Comparison of ENCODE assay signal across 10 cellular contexts in the genomic region with DNA sequence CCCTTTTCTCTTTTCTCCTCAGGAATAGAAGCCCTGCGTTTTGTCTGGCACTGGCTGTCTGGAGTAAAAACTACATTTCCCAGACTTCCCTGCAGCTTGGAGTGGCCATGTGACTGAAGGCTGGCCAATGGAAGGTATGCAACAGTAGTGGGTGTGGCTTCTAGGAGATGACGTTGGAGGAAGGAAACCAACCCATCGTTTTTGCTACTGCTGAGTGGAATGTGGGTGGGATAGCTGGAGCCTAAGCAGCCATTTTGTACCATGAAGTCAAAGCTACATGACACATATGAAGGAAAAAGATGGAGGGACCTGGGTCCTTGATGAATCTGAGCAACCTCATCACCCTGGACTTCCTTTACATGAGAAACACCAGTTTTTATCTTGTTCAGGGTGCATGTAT. TPM values are rescaled to one million over a fixed set of nuclear protein-coding genes. Genes with fewer than 3 reads are reported as not detected.
DNase-seq lines count a peak whose midpoint lies in the region; ATAC-seq and TF ChIP-seq lines count a peak whose summit lies in the region.
"Had no signal": no experiment of that assay in that cellular context is flagged by ENCODE, and none has a peak within 500 bp of the region (broad histone marks: within the 10 kb centered on the region; RNA-seq: fewer than 3 reads in every experiment).

No MANE protein-coding gene starts in this region.

- H3K4me1 ChIP-seq in osteoblast (ENCODE audit: insufficient read depth, low read length) = no peaks in the 10 kb centered on the region
- H3K4me1 ChIP-seq: vagina had no signal

- no peak overlapping the region for H2AFZ ChIP-seq in osteoblast (ENCODE audit: low read length)

- no peaks in the 10 kb centered on the region for H3K9me3 ChIP-seq in osteoblast (ENCODE audit: low read depth, low read length)
- H3K9me3 ChIP-seq: vagina had no signal

- ATAC-seq in GM19452 (IDR thresholded peaks at IDR 0.05; ENCODE audit: unreplicated experiment) = no peak

- TF ChIP-seq CTCF in osteoblast (IDR thresholded peaks at IDR 0.05; ENCODE audit: extremely low read depth, low read depth, low read length) = no peak

- H3K4me2 ChIP-seq in osteoblast (ENCODE audit: insufficient read depth, low read length) = no peak overlapping the region

- no peaks in the 10 kb centered on the region for H4K20me1 ChIP-seq in osteoblast (ENCODE audit: insufficient read depth, low read length)

- peaks cover 10% of the 10 kb centered on the region for H3K27me3 ChIP-seq in osteoblast (ENCODE audit: insufficient read depth, low read length)
- H3K27me3 ChIP-seq: vagina had no signal

- no peak overlapping the region for H3K4me3 ChIP-seq in osteoblast (ENCODE audit: insufficient read depth, low read length)
- H3K4me3 ChIP-seq: vagina had no signal

- H3K27ac ChIP-seq in osteoblast (ENCODE audit: low read depth, low read length) = no peak overlapping the region
- H3K27ac ChIP-seq: vagina had no signal

- H3K36me3 ChIP-seq in osteoblast (ENCODE audit: insufficient read depth, low read length) = no peaks in the 10 kb centered on the region
- H3K36me3 ChIP-seq: vagina had no signal

- peak; percentile 24 for DNase-seq in NCI-H748 (lab: John Stamatoyannopoulos, UW; ENCODE audit: unreplicated experiment)
- DNase-seq in NCI-H748 treated with DMSO at 0.1 percent for 48 hours (lab: John Stamatoyannopoulos, UW) = no peak
- peak; percentile 45 for DNase-seq in NCI-H526 treated with DMSO at 0.1 percent for 48 hours (lab: John Stamatoyannopoulos, UW)
- peak; percentile 81 for DNase-seq in cerebellar cortex (ENCODE audit: low spot score)
- DNase-seq in osteoblast (ENCODE audit: insufficient read length, low spot score, missing footprints) = peak; percentile 91
- no peak for DNase-seq in hippocampal formation (lab: John Stamatoyannopoulos, UW)
- DNase-seq in NCI-H345 treated with DMSO at 0.1 percent for 48 hours (lab: John Stamatoyannopoulos, UW; ENCODE audit: unreplicated experiment) = no peak
- DNase-seq: stimulated activated CD4-positive, alpha-beta T cell treated with anti-CD3 and anti-CD28 coated beads, Interleukin-2, amount 100 ng/mL, for 48 hours had no signal

- H3K79me2 ChIP-seq in osteoblast (ENCODE audit: insufficient read depth, low read length) = no peaks in the 10 kb centered on the region

RNA-seq across cellular contexts. Expression of a gene that starts 19.6 kb away (rescaled TPM):
- not detected in 2 replicates for total RNA-seq in osteoblast
- total RNA-seq: vagina had no signal

RNA-seq across cellular contexts. Expression of a gene that starts 24.4 kb away (rescaled TPM):
- not detected in 2 replicates for total RNA-seq in osteoblast
- total RNA-seq: vagina had no signal

Comparison
In these comparisons a context has a peak if more than half of its experiments do, and no peak if none do; other contexts are left out.
1. DNase-seq: peak in NCI-H748 (single experiment), NCI-H526 treated with DMSO at 0.1 percent for 48 hours (single experiment), cerebellar cortex (single experiment) and osteoblast (single experiment); none in NCI-H748 treated with DMSO at 0.1 percent for 48 hours (single experiment), hippocampal formation (0 of 2) and NCI-H345 treated with DMSO at 0.1 percent for 48 hours (single experiment).